10 cellular contexts compared by ENCODE assay signal in genomic region chr11:129372609-129373488, GRCh38. TPM values are rescaled to one million over a fixed set of nuclear protein-coding genes. Genes with fewer than 3 reads are reported as not detected.
DNase-seq lines count a peak whose midpoint lies in the region; ATAC-seq and TF ChIP-seq lines count a peak whose summit lies in the region.
"Had no signal": no experiment of that assay in that cellular context is flagged by ENCODE, and none has a peak within 500 bp of the region (broad histone marks: within the 10 kb centered on the region; RNA-seq: fewer than 3 reads in every experiment).

No MANE protein-coding gene starts in this region.

- peak overlapping the region; percentile 63 for H3K4me3 Mint-ChIP-seq in T-helper 17 cell

- H3K27ac ChIP-seq in psoas muscle = no peak overlapping the region

- ATAC-seq in T-helper 17 cell = no peak
- no peak for ATAC-seq in psoas muscle
- ATAC-seq in GM21825 (IDR thresholded peaks at IDR 0.05; ENCODE audit: unreplicated experiment) = no peak
- no peak for ATAC-seq in HG02870 (IDR thresholded peaks at IDR 0.05; ENCODE audit: unreplicated experiment)

- peak overlapping the region; percentile 37 for H3K27ac Mint-ChIP-seq in T-helper 17 cell

- peaks cover 10% of the 10 kb centered on the region for H3K4me1 ChIP-seq in psoas muscle

- H3K27me3 ChIP-seq in psoas muscle (ENCODE audit: insufficient read depth in 3 of 3, low read length in 2 of 3) = peaks cover 0 to 94% (median 27%) of the 10 kb centered on the region in 3 donors

- H3K9me3 ChIP-seq in T-helper 17 cell (ENCODE audit: control insufficient read depth, low read length, poor library complexity, severe bottlenecking) (no peaks in the 10 kb centered on the region), psoas muscle (no peaks in the 10 kb centered on the region)

- peaks cover 6% of the 10 kb centered on the region for H3K36me3 Mint-ChIP-seq in T-helper 17 cell (ENCODE audit: low read depth)

- peak; percentile 18 for DNase-seq in Daoy (ENCODE audit: low read depth)
- DNase-seq in T-helper 17 cell = no peak
- no peak for DNase-seq in fibroblast of the aortic adventitia (ENCODE audit: low read depth)
- peak in 1 of 2 donors; percentile 10 for DNase-seq in psoas muscle
- no peak for DNase-seq in germinal center (ENCODE audit: low spot score)
- DNase-seq in cerebellar cortex (ENCODE audit: low spot score) = no peak
- DNase-seq: cortex of kidney had no signal

- no peak for TF ChIP-seq CTCF in fibroblast of the aortic adventitia (IDR thresholded peaks at IDR 0.05; ENCODE audit: insufficient read depth, low read length)
- no peak for TF ChIP-seq CTCF in psoas muscle (IDR thresholded peaks at IDR 0.05)

- H3K27me3 Mint-ChIP-seq in T-helper 17 cell = peaks cover 91% of the 10 kb centered on the region

- peak overlapping the region; percentile 38 for H3K4me3 ChIP-seq in fibroblast of the aortic adventitia (ENCODE audit: low read depth, low read length)
- peak overlapping the region; percentile 47 for H3K4me3 ChIP-seq in psoas muscle

- H3K36me3 ChIP-seq in psoas muscle (ENCODE audit: insufficient read depth in 1 of 2, low read depth in 1 of 2) = no peaks in the 10 kb centered on the region

- 11 to 14% (median 12%) methylated on average over 51 to 77 of the region's 77 CpGs for WGBS in psoas muscle, 3 donors

- intact Hi-C loops in psoas muscle (cut with DNase I) = no loop called here

- H3K4me1 Mint-ChIP-seq in T-helper 17 cell = peaks cover 21% of the 10 kb centered on the region

RNA-seq across cellular contexts. Expression of gene BARX2, which starts 2.8 kb away (rescaled TPM):
- total RNA-seq in Daoy (2014; rRNA removed; shearing (Covaris generic)) = 0.51 TPM in 1 of 2 replicates, not detected in the other
- total RNA-seq in T-helper 17 cell (not detected), fibroblast of the aortic adventitia (ENCODE audit: low replicate concordance) (not detected in 2 replicates), psoas muscle (1 to 10 TPM in 2 of 4 donors, not detected in 2; 1.8 to 6.0 TPM)
- polyA plus RNA-seq in psoas muscle = not detected
- total RNA-seq: RPMI7951 had no signal
